Comparison of ENCODE assay signal across 9 cellular contexts in genomic region chr20:35791823-35792222, GRCh38.
DNase-seq lines count a peak whose midpoint lies in the region; ATAC-seq and TF ChIP-seq lines count a peak whose summit lies in the region.
"Had no signal": no experiment of that assay in that cellular context is flagged by ENCODE, and none has a peak within 500 bp of the region (broad histone marks: within the 10 kb centered on the region; RNA-seq: fewer than 3 reads in every experiment).

No MANE protein-coding gene starts in this region.

- no peak for TF ChIP-seq CTCF in fibroblast of mammary gland (conservative IDR thresholded peaks at IDR 0.05; ENCODE audit: control insufficient read depth, insufficient read depth, low read depth, low read length)

- H3K4me3 Mint-ChIP-seq in stimulated activated effector memory CD8-positive, alpha-beta T cell treated with anti-CD3 and anti-CD28 coated beads, Interleukin-12 subunit alpha, Interleukin-12 subunit beta, amount 100 ng/mL, for 72 hours, result no peak overlapping the region

- peaks cover 15% of the 10 kb centered on the region for H3K4me1 Mint-ChIP-seq in stimulated activated effector memory CD8-positive, alpha-beta T cell treated with anti-CD3 and anti-CD28 coated beads, Interleukin-12 subunit alpha, Interleukin-12 subunit beta, amount 100 ng/mL, for 72 hours

- H3K9me3 Mint-ChIP-seq in stimulated activated effector memory CD8-positive, alpha-beta T cell treated with anti-CD3 and anti-CD28 coated beads, Interleukin-12 subunit alpha, Interleukin-12 subunit beta, amount 100 ng/mL, for 72 hours, result no peaks in the 10 kb centered on the region

- peak overlapping the region; percentile 13 for H3K27ac Mint-ChIP-seq in stimulated activated effector memory CD8-positive, alpha-beta T cell treated with anti-CD3 and anti-CD28 coated beads, Interleukin-12 subunit alpha, Interleukin-12 subunit beta, amount 100 ng/mL, for 72 hours

- ATAC-seq in stimulated activated effector memory CD8-positive, alpha-beta T cell treated with anti-CD3 and anti-CD28 coated beads, Interleukin-12 subunit alpha, Interleukin-12 subunit beta, amount 100 ng/mL, for 72 hours, result peak; percentile 71
- no peak for ATAC-seq in GM18517 (IDR thresholded peaks at IDR 0.05; ENCODE audit: unreplicated experiment)

- peak; percentile 22 for DNase-seq in activated CD4-positive, alpha-beta T cell treated with anti-CD3 and anti-CD28 coated beads for 48 hours
- DNase-seq in activated CD4-positive, alpha-beta T cell treated with anti-CD3 and anti-CD28 coated beads for 1 hour, result no peak
- DNase-seq in SKM-1 treated with dmso at 0.1 percent for 144 hours (lab: John Stamatoyannopoulos, UW; ENCODE audit: unreplicated experiment), result peak; percentile 53
- DNase-seq in fibroblast of mammary gland (ENCODE audit: low read depth), result peak; percentile 88
- DNase-seq in stimulated activated effector memory CD8-positive, alpha-beta T cell treated with anti-CD3 and anti-CD28 coated beads, Interleukin-12 subunit alpha, Interleukin-12 subunit beta, amount 100 ng/mL, for 72 hours (ENCODE audit: low spot score in 2 of 2), result no peak
- no peak for DNase-seq in LoVo (ENCODE audit: low spot score)
- no peak for DNase-seq in NCI-H2107 treated with DMSO at 0.1 percent for 48 hours (lab: John Stamatoyannopoulos, UW; ENCODE audit: unreplicated experiment)
- DNase-seq: NCI-H446 treated with DMSO at 0.1 percent for 48 hours had no signal

- peaks cover 36% of the 10 kb centered on the region for H3K36me3 Mint-ChIP-seq in stimulated activated effector memory CD8-positive, alpha-beta T cell treated with anti-CD3 and anti-CD28 coated beads, Interleukin-12 subunit alpha, Interleukin-12 subunit beta, amount 100 ng/mL, for 72 hours

- no peak overlapping the region for H3K4me3 ChIP-seq in fibroblast of mammary gland (ENCODE audit: control insufficient read depth, low read depth, low read length)

Comparison
In these comparisons a context has a peak if more than half of its experiments do, and no peak if none do; other contexts are left out.
1. DNase-seq: peak in activated CD4-positive, alpha-beta T cell treated with anti-CD3 and anti-CD28 coated beads for 48 hours (single experiment), SKM-1 treated with dmso at 0.1 percent for 144 hours (single experiment) and fibroblast of mammary gland (single experiment); none in activated CD4-positive, alpha-beta T cell treated with anti-CD3 and anti-CD28 coated beads for 1 hour (single experiment), stimulated activated effector memory CD8-positive, alpha-beta T cell treated with anti-CD3 and anti-CD28 coated beads, Interleukin-12 subunit alpha, Interleukin-12 subunit beta, amount 100 ng/mL, for 72 hours (0 of 2), LoVo (single experiment) and NCI-H2107 treated with DMSO at 0.1 percent for 48 hours (single experiment).